9 cellular contexts compared by ENCODE assay signal in genomic region chr2:144513388-144514100, GRCh38.
DNase-seq lines count a peak whose midpoint lies in the region; ATAC-seq and TF ChIP-seq lines count a peak whose summit lies in the region.
"Had no signal": no experiment of that assay in that cellular context is flagged by ENCODE, and none has a peak within 500 bp of the region (broad histone marks: within the 10 kb centered on the region; RNA-seq: fewer than 3 reads in every experiment).

No MANE protein-coding gene starts in this region.

- H3K9me3 ChIP-seq in iPS-20b (ENCODE audit: insufficient read depth, low read depth, low read length) = no peaks in the 10 kb centered on the region

- H3K27ac ChIP-seq in iPS-20b (ENCODE audit: low read length) = no peak overlapping the region
- peak overlapping the region; percentile 45 to 100 (median 97) for H3K27ac ChIP-seq in skin epidermis

- H3K9ac ChIP-seq in iPS-20b (ENCODE audit: low read depth, low read length) = no peak overlapping the region; the same call in 1 of the 2 replicates

- no peaks in the 10 kb centered on the region for H3K36me3 ChIP-seq in iPS-20b (ENCODE audit: insufficient read depth, low read depth, low read length)

- peaks cover 65% of the 10 kb centered on the region for H3K4me1 ChIP-seq in iPS-20b (ENCODE audit: insufficient read depth, low read length)

- no peak for DNase-seq in HFF-Myc (ENCODE audit: extremely low read depth, low read depth)
- DNase-seq in astrocyte of the hippocampus (ENCODE audit: low read depth, low spot score) = peak; percentile 86
- no peak for DNase-seq in NCI-H524 (lab: John Stamatoyannopoulos, UW)
- no peak for DNase-seq in NCI-H510A (lab: John Stamatoyannopoulos, UW)
- DNase-seq: activated effector memory CD4-positive, alpha-beta T cell treated with anti-CD3 and anti-CD28 coated beads, Interleukin-2, amount 50 U/mL, for 16 hours had no signal

- no peak for TF ChIP-seq CTCF in HFF-Myc (IDR thresholded peaks at IDR 0.05; ENCODE audit: low read depth, low read length, missing control alignments)

- ATAC-seq in GM21576 (IDR thresholded peaks at IDR 0.05; ENCODE audit: unreplicated experiment) = no peak
- ATAC-seq in HG03460 (IDR thresholded peaks at IDR 0.05; ENCODE audit: unreplicated experiment) = no peak

- peaks cover 89% of the 10 kb centered on the region for H3K27me3 ChIP-seq in iPS-20b (ENCODE audit: insufficient read depth, low read length)

- H3K4me3 ChIP-seq in HFF-Myc (replicated peaks; ENCODE audit: low read depth, low read length) (peak overlapping the region; percentile 65), iPS-20b (ENCODE audit: low read length) (peak overlapping the region; percentile 73), skin epidermis (peak overlapping the region in 6 of 7 experiments; percentile 4 to 75 (median 54))
